ENCODE assay signal across 19 cellular contexts in genomic region chr10:21626457-21627161, GRCh38.
DNase-seq lines count a peak whose midpoint lies in the region; ATAC-seq and TF ChIP-seq lines count a peak whose summit lies in the region.
"Had no signal": no experiment of that assay in that cellular context is flagged by ENCODE, and none has a peak within 500 bp of the region (broad histone marks: within the 10 kb centered on the region; RNA-seq: fewer than 3 reads in every experiment).

No MANE protein-coding gene starts in this region.

- H3K56ac ChIP-seq in IMR-90 (ENCODE audit: extremely low read depth, insufficient read depth, low read length) = no peak overlapping the region

- H3K27me3 ChIP-seq in IMR-90 (ENCODE audit: control insufficient read depth, insufficient read depth, low read length) = no peaks in the 10 kb centered on the region

- H3K36me3 ChIP-seq in IMR-90 (ENCODE audit: control insufficient read depth, insufficient read depth, low read length) = peaks cover 10% of the 10 kb centered on the region

- H3K4me1 ChIP-seq in IMR-90 (ENCODE audit: control insufficient read depth, insufficient read depth, low read length) = peaks cover 5% of the 10 kb centered on the region

- no peak overlapping the region for H3K27ac ChIP-seq in IMR-90 (ENCODE audit: insufficient read depth, low read length)

- H2AK9ac ChIP-seq in IMR-90 (replicated peaks; ENCODE audit: low read depth, low read length, poor library complexity) = no peak overlapping the region

- POLR2A ChIA-PET in IMR-90 (lab: Charles Lee; ENCODE audit: unreplicated experiment) = no interaction called here

- H3K4ac ChIP-seq in IMR-90 (ENCODE audit: low read depth, low read length) = no peak overlapping the region

- H3K4me3 Mint-ChIP-seq in nephron progenitor cell = no peak overlapping the region
- H3K4me3 Mint-ChIP-seq: B cell; dendritic cell treated with granulocyte-macrophage colony-stimulating factor and Interleukin-4, amounts not matched to agents 40 ng/mL and 50 ng/mL, for 4 days; H9 had no signal

- no peak overlapping the region for H4K91ac ChIP-seq in IMR-90 (ENCODE audit: insufficient read depth, low read depth, low read length)

- CTCF ChIA-PET in IMR-90 (lab: Yijun Ruan, JAX) = interaction anchor here (0.7 kb wide), 1 partner anchor 9 kb away, joined by 3 read pairs; no protein-coding TSS in a partner anchor

- no peak overlapping the region for H2BK120ac ChIP-seq in IMR-90 (ENCODE audit: low read depth, low read length)

- TF ChIP-seq CTCF in IMR-90 (conservative IDR thresholded peaks at IDR 0.05; ENCODE audit: low read depth, low read length) = no peak
- no peak for TF ChIP-seq CTCF in epithelial cell of esophagus (IDR thresholded peaks at IDR 0.05; ENCODE audit: insufficient read depth, low read depth, low read length, missing control alignments)
- no peak for TF ChIP-seq CTCF in nephron progenitor cell (IDR thresholded peaks at IDR 0.05)

- DNase-seq in GM04503 (ENCODE audit: low read depth) (peak; percentile 11), IMR-90 (peak; percentile 40), epithelial cell of esophagus (ENCODE audit: low read depth) (peak; percentile 74), nephron progenitor cell (no peak), OCI-M2 (lab: John Stamatoyannopoulos, UW; ENCODE audit: unreplicated experiment) (no peak), NCI-H2196 (lab: John Stamatoyannopoulos, UW; ENCODE audit: unreplicated experiment) (no peak), amniotic stem cell (lab: John Stamatoyannopoulos, UW) (no peak)
- DNase-seq: activated CD4-positive, alpha-beta T cell treated with anti-CD3 and anti-CD28 coated beads, Interleukin-2, amount 50 U/mL, for 4 hours; erythroblast; GF-D8; H9; hippocampal formation; left cardiac atrium; NCI-H1436 treated with DMSO at 0.1 percent for 48 hours; NCI-H446 treated with DMSO at 0.1 percent for 48 hours; stimulated activated CD4-positive, alpha-beta T cell treated with anti-CD3 and anti-CD28 coated beads, Interleukin-1b, Interleukin-23, amount 100 ng/mL, for 48 hours had no signal

- no CpG with 5 or more reads among the region's 3 CpGs for WGBS in IMR-90 (ENCODE audit: extremely low coverage in 2 of 2, insufficient read length in 1 of 2), 2 experiments

- intact Hi-C loops in IMR-90 (cut with micrococcal nuclease) = no loop called here

- H3K4me1 Mint-ChIP-seq in nephron progenitor cell = no peaks in the 10 kb centered on the region
- H3K4me1 Mint-ChIP-seq: B cell, H9 had no signal

- no peak overlapping the region for H3K23ac ChIP-seq in IMR-90 (ENCODE audit: low read depth, low read length)

- H3K9me3 Mint-ChIP-seq in nephron progenitor cell = no peaks in the 10 kb centered on the region
- H3K9me3 Mint-ChIP-seq: dendritic cell treated with granulocyte-macrophage colony-stimulating factor and Interleukin-4, amounts not matched to agents 40 ng/mL and 50 ng/mL, for 4 days; H9 had no signal

- no peak overlapping the region for H2AK5ac ChIP-seq in IMR-90 (ENCODE audit: low read depth, low read length)

- ATAC-seq in IMR-90 (ENCODE audit: low read depth) (peak; percentile 62), GM21515 (IDR thresholded peaks at IDR 0.05; ENCODE audit: unreplicated experiment) (no peak)
- ATAC-seq: left cardiac atrium had no signal

- no peak overlapping the region for H2BK15ac ChIP-seq in IMR-90 (ENCODE audit: low read depth, low read length)

- no peak for TF ChIP-seq RAD21 in IMR-90 (IDR thresholded peaks at IDR 0.05; ENCODE audit: low read length)

- H3K14ac ChIP-seq in IMR-90 (replicated peaks; ENCODE audit: low read depth, low read length) = no peak overlapping the region

- H4K20me1 ChIP-seq in IMR-90 (ENCODE audit: insufficient read depth, low read length) = peaks cover 3% of the 10 kb centered on the region

- H4K5ac ChIP-seq in IMR-90 (ENCODE audit: low read depth, low read length) = no peak overlapping the region

- H3K27ac Mint-ChIP-seq in nephron progenitor cell = peak overlapping the region; percentile 6
- H3K27ac Mint-ChIP-seq: B cell; dendritic cell treated with granulocyte-macrophage colony-stimulating factor and Interleukin-4, amounts not matched to agents 40 ng/mL and 50 ng/mL, for 4 days had no signal

- H3K79me1 ChIP-seq in IMR-90 (ENCODE audit: low read depth in 1 of 2, low read length in 2 of 2) = peaks cover 38 to 63% of the 10 kb centered on the region in 2 experiments

- H3K27me3 Mint-ChIP-seq in nephron progenitor cell (ENCODE audit: low read depth, poor library complexity) = no peaks in the 10 kb centered on the region
- H3K27me3 Mint-ChIP-seq: B cell; dendritic cell treated with granulocyte-macrophage colony-stimulating factor and Interleukin-4, amounts not matched to agents 40 ng/mL and 50 ng/mL, for 4 days had no signal

- H2BK5ac ChIP-seq in IMR-90 (ENCODE audit: low read depth, low read length, poor library complexity, severe bottlenecking) = peak overlapping the region; percentile 43

- no peak overlapping the region for H3K9ac ChIP-seq in IMR-90 (ENCODE audit: low read depth, low read length)

- peaks cover 80% of the 10 kb centered on the region for H3K36me3 Mint-ChIP-seq in nephron progenitor cell (ENCODE audit: low read depth)

- dilution Hi-C loops in IMR-90 (cut with HindIII; ENCODE audit: low sequenced_read_pairs, unreplicated experiment) = no loop called here

- H3K4me3 ChIP-seq in IMR-90 (ENCODE audit: insufficient read depth, low read depth, low read length) (no peak overlapping the region), epithelial cell of esophagus (ENCODE audit: low read length) (no peak overlapping the region)

- no peak overlapping the region for H4K8ac ChIP-seq in IMR-90 (ENCODE audit: low read depth in 2 of 2, low read length in 2 of 2)

- no peaks in the 10 kb centered on the region for H3K9me1 ChIP-seq in IMR-90 (ENCODE audit: insufficient read depth, low read length)

- in situ Hi-C loops in IMR-90 (cut with MboI; ENCODE audit: low sequenced_read_pairs) = no loop called here

- no peak for TF ChIP-seq POLR2A in IMR-90 (IDR thresholded peaks at IDR 0.05; ENCODE audit: low read depth, low read length)

- no peak overlapping the region for H2BK20ac ChIP-seq in IMR-90 (ENCODE audit: low read depth, low read length)

- H2AFZ ChIP-seq in IMR-90 (replicated peaks; ENCODE audit: low read length, poor library complexity) = no peak overlapping the region

- H3K9me3 ChIP-seq in IMR-90 (ENCODE audit: control insufficient read depth, insufficient read depth, low read length) = no peaks in the 10 kb centered on the region

- H3K18ac ChIP-seq in IMR-90 (ENCODE audit: low read depth, low read length) = no peak overlapping the region

- no peak overlapping the region for H3K4me2 ChIP-seq in IMR-90 (ENCODE audit: low read depth, low read length)

- BruUV-seq in IMR-90 (replicated peaks; lab: Mats Ljungman, UMichigan) = no TSS peak

TF ChIP-seq in IMR-90, 13 proteins besides CTCF, POLR2A, EP300 and RAD21:
- peak; percentile 10; the same call in 1 of the 2 replicates for TF ChIP-seq MAFK (IDR thresholded peaks at IDR 0.05; ENCODE audit: low read depth, low read length)
- no peak for TF ChIP-seq USF2 (IDR thresholded peaks at IDR 0.05; ENCODE audit: low read depth, low read length)

Comparison
In these comparisons a context has a peak if more than half of its experiments do, and no peak if none do; other contexts are left out.
1. DNase-seq: peak in GM04503 (single experiment), IMR-90 (single experiment) and epithelial cell of esophagus (single experiment); none in nephron progenitor cell (single experiment), OCI-M2 (single experiment), NCI-H2196 (single experiment) and amniotic stem cell (single experiment).